1 cellular context compared by ENCODE assay signal in genomic region chr13:30681489-30682242, GRCh38.
TF ChIP-seq lines count a peak whose summit lies in the region.

No MANE protein-coding gene starts in this region.

TF ChIP-seq in IMR-90, 13 proteins besides CTCF, POLR2A, EP300 and RAD21 (continued from another document):
- no peak for TF ChIP-seq ELK1 (IDR thresholded peaks at IDR 0.05; ENCODE audit: borderline replicate concordance, low read depth, low read length)
- no peak for TF ChIP-seq NFE2L2 (IDR thresholded peaks at IDR 0.05; ENCODE audit: low read depth, low read length)
- 0 out of 2 replicates have a peak, but pooled peaks have one; percentile 11 for TF ChIP-seq USF2 (IDR thresholded peaks at IDR 0.05; ENCODE audit: low read depth, low read length)
- TF ChIP-seq MXI1 (IDR thresholded peaks at IDR 0.05; ENCODE audit: borderline replicate concordance, low read depth, low read length): 0 out of 2 replicates have a peak, but pooled peaks have one; percentile 30
- no peak for TF ChIP-seq RCOR1 (IDR thresholded peaks at IDR 0.05; ENCODE audit: insufficient replicate concordance, low read length)
- TF ChIP-seq CEBPB (IDR thresholded peaks at IDR 0.05; ENCODE audit: low read depth, low read length): peak; percentile 92
- no peak for TF ChIP-seq FOS (IDR thresholded peaks at IDR 0.05; ENCODE audit: low read depth, low read length)
- TF ChIP-seq SMC3 (IDR thresholded peaks at IDR 0.05; ENCODE audit: low read depth, low read length): no peak
- TF ChIP-seq CHD1 (IDR thresholded peaks at IDR 0.05; ENCODE audit: low read depth, low read length): no peak
- TF ChIP-seq RFX5 (IDR thresholded peaks at IDR 0.05; ENCODE audit: low read depth, low read length): no peak
